ENCODE assay signal across 14 cellular contexts in genomic region chr9:90966475-90967150, GRCh38.
DNase-seq lines count a peak whose midpoint lies in the region; ATAC-seq and TF ChIP-seq lines count a peak whose summit lies in the region.
"Had no signal": no experiment of that assay in that cellular context is flagged by ENCODE, and none has a peak within 500 bp of the region (broad histone marks: within the 10 kb centered on the region; RNA-seq: fewer than 3 reads in every experiment).

No MANE protein-coding gene starts in this region.

- no peaks in the 10 kb centered on the region for H3K9me3 Mint-ChIP-seq in HFFc6
- H3K9me3 Mint-ChIP-seq in endodermal cell: no peaks in the 10 kb centered on the region
- H3K9me3 Mint-ChIP-seq: CD4-positive, CD25-positive, alpha-beta regulatory T cell; IgD-negative memory B cell had no signal

- H3K36me3 Mint-ChIP-seq in HFFc6 (ENCODE audit: low read depth) (peaks cover 4% of the 10 kb centered on the region; the same call in 1 of the 2 replicates), endodermal cell (ENCODE audit: low read depth) (no peaks in the 10 kb centered on the region)
- H3K36me3 Mint-ChIP-seq: CD4-positive, CD25-positive, alpha-beta regulatory T cell; IgD-negative memory B cell had no signal

- WGBS in endodermal cell (ENCODE audit: insufficient coverage in 1 of 2, insufficient read length in 1 of 2), 2 experiments: 94 to 95% methylated on average over 15 to 19 of the region's 19 CpGs

- H3K4me3 ChIP-seq in endodermal cell (ENCODE audit: low read length) (no peak overlapping the region), skin epidermis (no peak overlapping the region)
- H3K4me3 ChIP-seq: body of pancreas, Peyer's patch had no signal

- H3K27me3 Mint-ChIP-seq in HFFc6 (ENCODE audit: insufficient read depth): peaks cover 11% of the 10 kb centered on the region
- H3K27me3 Mint-ChIP-seq in endodermal cell (ENCODE audit: insufficient read depth): no peaks in the 10 kb centered on the region

- ATAC-seq in GM18909 (IDR thresholded peaks at IDR 0.05; ENCODE audit: poor library complexity, unreplicated experiment) (no peak), GM21390 (IDR thresholded peaks at IDR 0.05; ENCODE audit: unreplicated experiment) (no peak)
- ATAC-seq: body of pancreas, left ventricle myocardium superior had no signal

- peaks cover 32% of the 10 kb centered on the region for H3K4me1 Mint-ChIP-seq in HFFc6 (ENCODE audit: low read depth)
- H3K4me1 Mint-ChIP-seq in endodermal cell: peaks cover 48% of the 10 kb centered on the region

- no peak overlapping the region for H3K27ac ChIP-seq in endodermal cell (ENCODE audit: low read depth, low read length)
- peak overlapping the region in 16 of 21 experiments; percentile 1 to 74 (median 52) for H3K27ac ChIP-seq in skin epidermis
- H3K27ac ChIP-seq: body of pancreas, WERI-Rb-1 had no signal

- no peaks in the 10 kb centered on the region for H3K27me3 ChIP-seq in endodermal cell (ENCODE audit: control insufficient read depth, insufficient read depth, low read length, poor library complexity, severe bottlenecking)
- H3K27me3 ChIP-seq: Peyer's patch had no signal

- no peaks in the 10 kb centered on the region for H3K36me3 ChIP-seq in endodermal cell (ENCODE audit: control insufficient read depth, insufficient read depth, low read length)
- H3K36me3 ChIP-seq: Peyer's patch, WERI-Rb-1 had no signal

- no peak for TF ChIP-seq CTCF in HFFc6 (IDR thresholded peaks at IDR 0.05)
- no peak for TF ChIP-seq CTCF in endodermal cell (conservative IDR thresholded peaks at IDR 0.05)

- H3K9me3 ChIP-seq in endodermal cell (ENCODE audit: control insufficient read depth, low read length): no peaks in the 10 kb centered on the region
- H3K9me3 ChIP-seq: body of pancreas, Peyer's patch had no signal

- H3K9ac ChIP-seq in endodermal cell (ENCODE audit: extremely low read depth, low read length, poor library complexity, severe bottlenecking): no peak overlapping the region

- DNase-seq in A172 (ENCODE audit: low spot score) (peak; percentile 45), HFFc6 (peak; percentile 20), endodermal cell (peak; percentile 41), AML-193 (lab: John Stamatoyannopoulos, UW) (no peak), KG1 (lab: John Stamatoyannopoulos, UW) (no peak)
- DNase-seq: body of pancreas; CD4-positive, CD25-positive, alpha-beta regulatory T cell; left ventricle myocardium superior; Peyer's patch; WERI-Rb-1 had no signal

- H3K4me1 ChIP-seq in endodermal cell (ENCODE audit: control insufficient read depth, insufficient read depth, low read length): peaks cover 21% of the 10 kb centered on the region
- H3K4me1 ChIP-seq: body of pancreas, Peyer's patch had no signal

- H3K4me3 Mint-ChIP-seq in HFFc6 (peak overlapping the region; percentile 2; the same call in 1 of the 2 replicates), endodermal cell (no peak overlapping the region)
- H3K4me3 Mint-ChIP-seq: CD4-positive, CD25-positive, alpha-beta regulatory T cell had no signal

- no peak overlapping the region; the same call in 1 of the 2 replicates for H3K27ac Mint-ChIP-seq in HFFc6
- H3K27ac Mint-ChIP-seq in endodermal cell: no peak overlapping the region

Comparison
In these comparisons a context has a peak if more than half of its experiments do, and no peak if none do; other contexts are left out.
1. DNase-seq: peak in A172 (single experiment), HFFc6 (single experiment) and endodermal cell (single experiment); none in AML-193 (0 of 2) and KG1 (single experiment).